37 cellular contexts compared by ENCODE assay signal in the genomic region with DNA sequence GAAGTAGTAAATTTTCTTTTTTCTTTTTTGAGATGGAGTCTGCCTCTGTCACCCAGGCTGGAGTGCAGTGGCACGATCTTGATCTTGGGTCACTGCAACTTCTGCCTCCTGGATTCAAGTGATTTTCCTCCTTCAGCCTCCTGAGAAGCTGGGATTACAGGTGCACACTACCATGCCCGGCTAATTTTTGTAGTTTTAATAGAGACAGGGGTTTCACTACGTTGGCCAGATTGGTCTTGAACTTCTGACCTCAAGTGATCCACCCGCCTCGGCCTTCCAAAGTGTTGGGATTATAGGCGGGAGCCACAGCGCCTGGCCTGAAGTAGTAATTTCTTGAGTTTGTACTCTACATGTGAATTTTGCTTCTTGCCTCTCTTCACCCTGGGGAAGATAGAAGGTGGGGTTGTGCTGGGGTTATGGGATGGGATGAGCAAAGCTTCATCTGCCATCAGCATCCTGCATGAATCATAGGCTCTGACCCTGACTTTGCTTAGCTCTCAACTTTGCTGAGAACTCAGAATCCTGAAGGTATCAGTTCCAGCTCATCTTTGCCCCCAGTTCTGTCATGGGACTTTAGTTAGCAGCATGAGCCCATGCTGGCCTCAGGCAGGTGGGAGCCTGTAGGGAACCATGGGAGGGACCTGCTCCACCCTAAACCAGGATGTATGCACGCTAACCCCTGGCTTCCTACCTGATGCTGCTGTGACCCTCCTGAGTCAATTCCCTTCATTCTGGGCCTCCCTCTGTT. TPM values are rescaled to one million over a fixed set of nuclear protein-coding genes. Genes with fewer than 3 reads are reported as not detected.
"Had no signal": no experiment of that assay in that cellular context is flagged by ENCODE, and none has a peak within 500 bp of the region (broad histone marks: within the 10 kb centered on the region; RNA-seq: fewer than 3 reads in every experiment).

No MANE protein-coding gene starts in this region.

- H3K36me3 Mint-ChIP-seq: activated CD4-positive, alpha-beta memory T cell treated with anti-CD3 and anti-CD28 coated beads for 36 hours; activated naive CD8-positive, alpha-beta T cell treated with anti-CD3 and anti-CD28 coated beads for 36 hours had no signal

- H3K27ac Mint-ChIP-seq: activated B cell treated with CpG ODN at 0.5 μM for 24 hours; activated CD4-positive, alpha-beta memory T cell treated with anti-CD3 and anti-CD28 coated beads for 36 hours; activated naive CD8-positive, alpha-beta T cell treated with anti-CD3 and anti-CD28 coated beads for 36 hours; activated T-cell treated with anti-CD3 and anti-CD28 coated beads, Interleukin-2, amount 50 U/mL, for 72 hours; activated T-helper 17 cell treated with anti-CD3 and anti-CD28 coated beads, Interleukin-2, amount 50 U/mL, for 72 hours had no signal

- H3K4me3 ChIP-seq: MG63, Peyer's patch had no signal

- DNase-seq: activated B cell treated with CpG ODN at 0.5 μM for 24 hours; activated CD4-positive, alpha-beta memory T cell treated with anti-CD3 and anti-CD28 coated beads for 36 hours; activated CD4-positive, alpha-beta T cell treated with anti-CD3 and anti-CD28 coated beads for 4 hours; activated CD4-positive, alpha-beta T cell treated with anti-CD3 and anti-CD28 coated beads, Interleukin-2, amount 50 U/mL, for 1 hour; activated CD4-positive, CD25-positive, alpha-beta regulatory T cell treated with anti-CD3 and anti-CD28 coated beads, Interleukin-2, amount 50 U/mL, for 72 hours; activated CD8-positive, alpha-beta memory T cell treated with anti-CD3 and anti-CD28 coated beads, Interleukin-2, amount 50 U/mL, for 48 hours; activated effector memory CD4-positive, alpha-beta T cell treated with anti-CD3 and anti-CD28 coated beads, Interleukin-2, amount 50 U/mL, for 16 hours; activated naive CD4-positive, alpha-beta T cell; activated naive CD4-positive, alpha-beta T cell treated with anti-CD3 and anti-CD28 coated beads, Interleukin-2, amount 50 U/mL, for 16 hours; activated naive CD8-positive, alpha-beta T cell treated with anti-CD3 and anti-CD28 coated beads for 36 hours; activated T-cell treated with anti-CD3 and anti-CD28 coated beads, Interleukin-2, amount 50 U/mL, for 72 hours; amniotic stem cell; aorta; caudate nucleus; Kasumi-1; KG1; MG63; NCI-H1048; NCI-H1105 treated with DMSO at 0.1 percent for 48 hours; NCI-H1436 treated with DMSO at 0.1 percent for 48 hours; NCI-H1694 treated with DMSO at 0.1 percent for 48 hours; NCI-H2029; NCI-H345; NCI-H526; NCI-H748 treated with DMSO at 0.1 percent for 48 hours; NK-92 treated with Interleukin-12 subunit alpha and Interleukin-12 subunit beta, amount 100 ng/mL, for 24 hours; PC-3; Peyer's patch; RPMI8226; SHP77 treated with DMSO at 0.1 percent for 48 hours; T-helper 1 cell; T-helper 2 cell; T-helper 9 cell had no signal

- H3K9me3 Mint-ChIP-seq: activated B cell treated with CpG ODN at 0.5 μM for 24 hours; activated CD4-positive, alpha-beta memory T cell treated with anti-CD3 and anti-CD28 coated beads for 36 hours; activated naive CD8-positive, alpha-beta T cell treated with anti-CD3 and anti-CD28 coated beads for 36 hours; activated T-cell treated with anti-CD3 and anti-CD28 coated beads, Interleukin-2, amount 50 U/mL, for 72 hours; activated T-helper 17 cell treated with anti-CD3 and anti-CD28 coated beads, Interleukin-2, amount 50 U/mL, for 72 hours had no signal

- H3K4me3 Mint-ChIP-seq: activated B cell treated with CpG ODN at 0.5 μM for 24 hours; activated CD4-positive, alpha-beta memory T cell treated with anti-CD3 and anti-CD28 coated beads for 36 hours; activated naive CD8-positive, alpha-beta T cell treated with anti-CD3 and anti-CD28 coated beads for 36 hours; activated T-cell treated with anti-CD3 and anti-CD28 coated beads, Interleukin-2, amount 50 U/mL, for 72 hours; activated T-helper 17 cell treated with anti-CD3 and anti-CD28 coated beads, Interleukin-2, amount 50 U/mL, for 72 hours had no signal

- ATAC-seq: activated T-cell treated with anti-CD3 and anti-CD28 coated beads, Interleukin-2, amount 50 U/mL, for 72 hours; activated T-helper 17 cell treated with anti-CD3 and anti-CD28 coated beads, Interleukin-2, amount 50 U/mL, for 72 hours; PC-3; SK-N-SH treated with all-trans-retinoic acid at 6 μM for 48 hours had no signal

- H3K4me1 Mint-ChIP-seq: activated B cell treated with CpG ODN at 0.5 μM for 24 hours; activated naive CD8-positive, alpha-beta T cell treated with anti-CD3 and anti-CD28 coated beads for 36 hours; activated T-helper 17 cell treated with anti-CD3 and anti-CD28 coated beads, Interleukin-2, amount 50 U/mL, for 72 hours had no signal

RNA-seq across cellular contexts. Expression of gene CCL21, which starts 9.3 kb away (rescaled TPM):
- total RNA-seq: activated B cell treated with CpG ODN at 0.5 μM for 24 hours; activated CD4-positive, alpha-beta memory T cell treated with anti-CD3 and anti-CD28 coated beads for 36 hours; activated naive CD8-positive, alpha-beta T cell treated with anti-CD3 and anti-CD28 coated beads for 36 hours; activated T-cell treated with anti-CD3 and anti-CD28 coated beads, Interleukin-2, amount 50 U/mL, for 72 hours; activated T-helper 17 cell treated with anti-CD3 and anti-CD28 coated beads, Interleukin-2, amount 50 U/mL, for 72 hours; NCI-H460; PC-3; SK-MEL-5 had no signal

RNA-seq across cellular contexts. Expression of gene CCL19, which starts 28.1 kb away (rescaled TPM):
- total RNA-seq: activated B cell treated with CpG ODN at 0.5 μM for 24 hours; activated CD4-positive, alpha-beta memory T cell treated with anti-CD3 and anti-CD28 coated beads for 36 hours; activated naive CD8-positive, alpha-beta T cell treated with anti-CD3 and anti-CD28 coated beads for 36 hours; activated T-cell treated with anti-CD3 and anti-CD28 coated beads, Interleukin-2, amount 50 U/mL, for 72 hours; activated T-helper 17 cell treated with anti-CD3 and anti-CD28 coated beads, Interleukin-2, amount 50 U/mL, for 72 hours; NCI-H460; PC-3; Peyer's patch; SK-MEL-5 had no signal

RNA-seq across cellular contexts. Expression of gene CCL27, which starts 56.7 kb away (rescaled TPM):
- total RNA-seq: activated B cell treated with CpG ODN at 0.5 μM for 24 hours, aorta, PC-3, Peyer's patch, SK-MEL-5 had no signal
